Comparison of ENCODE assay signal across 23 cellular contexts in genomic region chr21:37848721-37849490, GRCh38.
DNase-seq lines count a peak whose midpoint lies in the region; ATAC-seq and TF ChIP-seq lines count a peak whose summit lies in the region.
"Had no signal": no experiment of that assay in that cellular context is flagged by ENCODE, and none has a peak within 500 bp of the region (broad histone marks: within the 10 kb centered on the region; RNA-seq: fewer than 3 reads in every experiment).

No MANE protein-coding gene starts in this region.

- no peaks in the 10 kb centered on the region for H3K27me3 ChIP-seq in osteoblast (ENCODE audit: insufficient read depth, low read length)
- H3K27me3 ChIP-seq in Peyer's patch: no peaks in the 10 kb centered on the region
- H3K27me3 ChIP-seq: sigmoid colon, thyroid gland had no signal

- no peaks in the 10 kb centered on the region for H3K79me2 ChIP-seq in osteoblast (ENCODE audit: insufficient read depth, low read length)

- peak; percentile 37 for DNase-seq in Daoy (ENCODE audit: low read depth)
- peak; percentile 84 for DNase-seq in RPMI7951 (ENCODE audit: low read depth)
- no peak for DNase-seq in epithelial cell of prostate (ENCODE audit: low read depth, low spot score)
- peak; percentile 80 for DNase-seq in osteoblast (ENCODE audit: insufficient read length, low spot score, missing footprints)
- DNase-seq in NK-92 treated with Interleukin-12 subunit alpha and Interleukin-12 subunit beta, amount 100 ng/mL, for 24 hours (lab: John Stamatoyannopoulos, UW): no peak
- DNase-seq in Peyer's patch: no peak
- DNase-seq: activated CD4-positive, alpha-beta T cell treated with anti-CD3 and anti-CD28 coated beads, Interleukin-2, amount 50 U/mL, for 1 hour; CD4-positive, alpha-beta memory T cell; cortex of kidney; DMS53; foreskin melanocyte; NCI-H1694; NCI-H526 treated with DMSO at 0.1 percent for 48 hours; posterior cingulate gyrus; SHP77 treated with DMSO at 0.1 percent for 48 hours; sigmoid colon; stimulated activated CD4-positive, alpha-beta T cell treated with anti-CD3 and anti-CD28 coated beads, Interleukin-1b, Interleukin-23, amount 100 ng/mL, for 48 hours; T-helper 1 cell; thyroid gland had no signal

- H3K36me3 ChIP-seq in osteoblast (ENCODE audit: insufficient read depth, low read length) (no peaks in the 10 kb centered on the region), Peyer's patch (no peaks in the 10 kb centered on the region)
- H3K36me3 ChIP-seq: breast epithelium, sigmoid colon, thyroid gland had no signal

- H3K27ac ChIP-seq in epithelial cell of prostate: peak overlapping the region; percentile 0
- H3K27ac ChIP-seq in osteoblast (ENCODE audit: low read depth, low read length): peak overlapping the region; percentile 42
- H3K27ac ChIP-seq in Peyer's patch: no peak overlapping the region
- H3K27ac ChIP-seq: breast epithelium, sigmoid colon, thyroid gland had no signal

- H2AFZ ChIP-seq in osteoblast (ENCODE audit: low read length): no peak overlapping the region

- no peaks in the 10 kb centered on the region for H4K20me1 ChIP-seq in osteoblast (ENCODE audit: insufficient read depth, low read length)

- H3K4me2 ChIP-seq in osteoblast (ENCODE audit: insufficient read depth, low read length): peak overlapping the region; percentile 26

- peaks cover 28% of the 10 kb centered on the region for H3K4me1 ChIP-seq in osteoblast (ENCODE audit: insufficient read depth, low read length)
- no peaks in the 10 kb centered on the region for H3K4me1 ChIP-seq in Peyer's patch
- H3K4me1 ChIP-seq: breast epithelium, sigmoid colon, thyroid gland had no signal

- no peak for ATAC-seq in HG03159 (IDR thresholded peaks at IDR 0.05; ENCODE audit: unreplicated experiment)
- ATAC-seq in HG03439 (IDR thresholded peaks at IDR 0.05; ENCODE audit: unreplicated experiment): no peak
- ATAC-seq: stimulated activated memory B cell treated with anti-CD40 and anti-IgM and Interleukin-4, amounts not matched to agents 10 μg/mL and 1 μg/mL and 100 μg/mL, for 72 hours had no signal

- H3K9me3 ChIP-seq in osteoblast (ENCODE audit: low read depth, low read length) (no peaks in the 10 kb centered on the region), Peyer's patch (no peaks in the 10 kb centered on the region)
- H3K9me3 ChIP-seq: sigmoid colon, thyroid gland had no signal

- H3K4me3 ChIP-seq in osteoblast (ENCODE audit: insufficient read depth, low read length): no peak overlapping the region
- H3K4me3 ChIP-seq in Peyer's patch: no peak overlapping the region
- H3K4me3 ChIP-seq: breast epithelium, sigmoid colon, thyroid gland had no signal

- no peak for TF ChIP-seq POLR2A in Peyer's patch (IDR thresholded peaks at IDR 0.05)

- TF ChIP-seq CTCF in osteoblast (IDR thresholded peaks at IDR 0.05; ENCODE audit: extremely low read depth, low read depth, low read length): no peak
- no peak for TF ChIP-seq CTCF in Peyer's patch (IDR thresholded peaks at IDR 0.05)

Comparison
In these comparisons a context has a peak if more than half of its experiments do, and no peak if none do; other contexts are left out.
1. DNase-seq: peak in Daoy (single experiment), RPMI7951 (single experiment) and osteoblast (single experiment); none in epithelial cell of prostate (single experiment), NK-92 treated with Interleukin-12 subunit alpha and Interleukin-12 subunit beta, amount 100 ng/mL, for 24 hours (single experiment) and Peyer's patch (0 of 3).
2. H3K27ac ChIP-seq: peak in epithelial cell of prostate (single experiment) and osteoblast (single experiment); none in Peyer's patch (0 of 4).